In genomic region chr2:97719362-97720155, GRCh38 we compare ENCODE assay signal across 19 cellular contexts. TPM values are rescaled to one million over a fixed set of nuclear protein-coding genes. Genes with fewer than 3 reads are reported as not detected.
DNase-seq lines count a peak whose midpoint lies in the region; ATAC-seq, FAIRE-seq and TF ChIP-seq lines count a peak whose summit lies in the region.
"Had no signal": no experiment of that assay in that cellular context is flagged by ENCODE, and none has a peak within 500 bp of the region (broad histone marks: within the 10 kb centered on the region; RNA-seq: fewer than 3 reads in every experiment).

No MANE protein-coding gene starts in this region.

- no peaks in the 10 kb centered on the region for H3K27me3 Mint-ChIP-seq in activated CD4-positive, alpha-beta T cell treated with anti-CD3 and anti-CD28 coated beads for 36 hours

- peaks cover 66% of the 10 kb centered on the region for H3K36me3 Mint-ChIP-seq in activated CD4-positive, alpha-beta T cell treated with anti-CD3 and anti-CD28 coated beads for 36 hours (ENCODE audit: low read depth)

- peaks cover 69% of the 10 kb centered on the region for H3K4me1 Mint-ChIP-seq in activated CD4-positive, alpha-beta T cell treated with anti-CD3 and anti-CD28 coated beads for 36 hours

- H3K9me3 ChIP-seq in MM.1S (replicated peaks; ENCODE audit: insufficient read depth, low read length) = no peaks in the 10 kb centered on the region
- no peaks in the 10 kb centered on the region for H3K9me3 ChIP-seq in K562 (replicated peaks; ENCODE audit: control insufficient read depth, insufficient read depth, low read depth, low read length)
- no peaks in the 10 kb centered on the region for H3K9me3 ChIP-seq in osteoblast (ENCODE audit: low read depth, low read length)
- H3K9me3 ChIP-seq: transverse colon had no signal

- H3K4me3 Mint-ChIP-seq in activated CD4-positive, alpha-beta T cell treated with anti-CD3 and anti-CD28 coated beads for 36 hours = peak overlapping the region; percentile 71

- TF ChIP-seq POLR2A in K562 (conservative IDR thresholded peaks at IDR 0.05) (no peak), GM12892 (IDR thresholded peaks at IDR 0.05; ENCODE audit: low read depth, low read length) (no peak)

- POLR2A ChIA-PET in activated CD4-positive, alpha-beta T cell treated with anti-CD3 and anti-CD28 coated beads for 36 hours (lab: Charles Lee) = no interaction called here
- POLR2A ChIA-PET in K562 (lab: Yijun Ruan, JAX) = no interaction called here

- intact Hi-C loops in activated CD4-positive, alpha-beta T cell treated with anti-CD3 and anti-CD28 coated beads for 36 hours (cut with DNase I, micrococcal nuclease) = loop anchor here (2.0 to 10.0 kb wide), 3 partner anchors 25 to 1615 kb away; partner anchors contain the start of genes EIF5B (in 1 of the 2) and TXNDC9 (in 1 of the 2)
- intact Hi-C loops in K562 (cut with micrococcal nuclease) = no loop called here

- no peak for DNase-seq in activated CD4-positive, alpha-beta T cell treated with anti-CD3 and anti-CD28 coated beads for 36 hours
- DNase-seq in activated CD4-positive, alpha-beta T cell treated with anti-CD3 and anti-CD28 coated beads, Interleukin-2, amount 50 U/mL, for 1 hour = no peak
- DNase-seq in MM.1S (no peak), K562 (ENCODE audit: extremely low read depth in 1 of 4, low spot score in 3 of 4) (peak in 1 of 4 experiments; percentile 29), osteoblast (ENCODE audit: insufficient read length, low spot score, missing footprints) (peak; percentile 29), NCI-H345 treated with DMSO at 0.1 percent for 48 hours (lab: John Stamatoyannopoulos, UW; ENCODE audit: unreplicated experiment) (no peak), GM12892 (ENCODE audit: insufficient read length) (no peak), H7 (no peak)
- DNase-seq: anterior cingulate cortex, Calu3, hypothalamus, left colon, NCI-H2029, NCI-H748 treated with DMSO at 0.1 percent for 48 hours, retina, transverse colon had no signal

- CTCF ChIA-PET in activated CD4-positive, alpha-beta T cell treated with anti-CD3 and anti-CD28 coated beads for 36 hours (lab: Charles Lee) = interaction anchor here (0.7 to 3.7 kb wide), 5 partner anchors 10 to 26 kb away, joined by 3 to 26 read pairs (median 8); no protein-coding TSS in a partner anchor
- CTCF ChIA-PET in K562 (lab: Yijun Ruan, JAX; ENCODE audit: low intra/inter-chr PET ratio) = no interaction called here

- no peak overlapping the region for H3K4me3 ChIP-seq in MM.1S (ENCODE audit: low read length)
- H3K4me3 ChIP-seq in K562 = no peak overlapping the region
- no peak overlapping the region for H3K4me3 ChIP-seq in osteoblast (ENCODE audit: insufficient read depth, low read length)
- H3K4me3 ChIP-seq in H7 (ENCODE audit: insufficient read depth, low read depth, low read length) = no peak overlapping the region
- H3K4me3 ChIP-seq: transverse colon had no signal

- no peak overlapping the region for H3K27ac ChIP-seq in MM.1S (ENCODE audit: low read length)
- no peak overlapping the region for H3K27ac ChIP-seq in K562 (ENCODE audit: extremely low read depth, low read depth, low read length)
- no peak overlapping the region for H3K27ac ChIP-seq in osteoblast (ENCODE audit: low read depth, low read length)
- H3K27ac ChIP-seq: RWPE1, transverse colon had no signal

- no peaks in the 10 kb centered on the region for H3K9me2 ChIP-seq in MM.1S (replicated peaks; ENCODE audit: insufficient read depth, low read length)

- TF ChIP-seq CTCF in MM.1S (IDR thresholded peaks at IDR 0.05; ENCODE audit: low read length) = no peak
- TF ChIP-seq CTCF in K562 (IDR thresholded peaks at IDR 0.05 in 2 of 3, conservative IDR thresholded peaks at IDR 0.05 in 1 of 3; ENCODE audit: insufficient read depth in 2 of 3, low read depth in 1 of 3, low read length in 3 of 3) = no peak
- TF ChIP-seq CTCF in osteoblast (IDR thresholded peaks at IDR 0.05; ENCODE audit: extremely low read depth, low read depth, low read length) = no peak

- H3K9ac ChIP-seq in MM.1S (ENCODE audit: low read length) (no peak overlapping the region), K562 (ENCODE audit: insufficient read depth in 1 of 2, low read depth in 2 of 2, low read length in 2 of 2) (no peak overlapping the region)

- no peaks in the 10 kb centered on the region for H3K9me1 ChIP-seq in K562 (ENCODE audit: control insufficient read depth, insufficient read depth, low read length)

- H3F3A ChIP-seq in MM.1S (ENCODE audit: insufficient read depth, low read length) = no peaks in the 10 kb centered on the region

- no peaks in the 10 kb centered on the region for H4K20me1 ChIP-seq in MM.1S (ENCODE audit: insufficient read depth, low read length)
- peaks cover 4% of the 10 kb centered on the region; the same call in 1 of the 2 replicates for H4K20me1 ChIP-seq in K562 (replicated peaks; ENCODE audit: control insufficient read depth, insufficient read depth, low read length)
- H4K20me1 ChIP-seq in osteoblast (ENCODE audit: insufficient read depth, low read length) = no peaks in the 10 kb centered on the region

- peak overlapping the region; percentile 64; the same call in 1 of the 2 replicates for H2AFZ ChIP-seq in MM.1S (ENCODE audit: low read length)
- H2AFZ ChIP-seq in K562 (ENCODE audit: low read depth, low read length) = no peak overlapping the region
- no peak overlapping the region for H2AFZ ChIP-seq in osteoblast (ENCODE audit: low read length)

- no peaks in the 10 kb centered on the region for H3K9me3 Mint-ChIP-seq in activated CD4-positive, alpha-beta T cell treated with anti-CD3 and anti-CD28 coated beads for 36 hours (ENCODE audit: low read depth)

- 60% methylated on average over 14 of the region's 16 CpGs for WGBS in K562 (ENCODE audit: insufficient coverage, low coverage, missing lambda C conversion rate)

- no TSS peak for BruUV-seq in K562 (replicated peaks; lab: Mats Ljungman, UMichigan)

- no peaks in the 10 kb centered on the region for H3K27me3 ChIP-seq in MM.1S (replicated peaks; ENCODE audit: insufficient read depth, low read length)
- H3K27me3 ChIP-seq in K562 (ENCODE audit: control insufficient read depth in 2 of 2, insufficient read depth in 2 of 2, low read length in 2 of 2) = peaks cover 0 to 19% of the 10 kb centered on the region in 2 experiments; a peak in 2 of 5 replicates
- H3K27me3 ChIP-seq in osteoblast (ENCODE audit: insufficient read depth, low read length) = peaks cover 3% of the 10 kb centered on the region
- H3K27me3 ChIP-seq in H7 (ENCODE audit: control insufficient read depth, insufficient read depth, low read length) = no peaks in the 10 kb centered on the region
- H3K27me3 ChIP-seq: transverse colon had no signal

- ATAC-seq in activated CD4-positive, alpha-beta T cell treated with anti-CD3 and anti-CD28 coated beads for 36 hours = no peak
- ATAC-seq in K562 = no peak

- H3K4me2 ChIP-seq in MM.1S (ENCODE audit: low read depth, low read length) (no peak overlapping the region), K562 (ENCODE audit: insufficient read depth, low read length) (no peak overlapping the region), osteoblast (ENCODE audit: insufficient read depth, low read length) (no peak overlapping the region)

- H3K36me3 ChIP-seq in MM.1S (replicated peaks; ENCODE audit: insufficient read depth, low read length) (no peaks in the 10 kb centered on the region), K562 (ENCODE audit: control insufficient read depth, insufficient read depth, low read length) (no peaks in the 10 kb centered on the region), osteoblast (ENCODE audit: insufficient read depth, low read length) (no peaks in the 10 kb centered on the region), H7 (replicated peaks; ENCODE audit: control insufficient read depth, insufficient read depth, low read length) (no peaks in the 10 kb centered on the region)
- H3K36me3 ChIP-seq: transverse colon had no signal

- H3K4me1 ChIP-seq in MM.1S (ENCODE audit: low read length) (peaks cover 13% of the 10 kb centered on the region), K562 (replicated peaks in 1 of 2; ENCODE audit: control insufficient read depth in 2 of 2, insufficient read depth in 2 of 2, low read length in 2 of 2) (peaks cover 0 to 23% of the 10 kb centered on the region in 2 experiments; a peak in 2 of 5 replicates), osteoblast (ENCODE audit: insufficient read depth, low read length) (no peaks in the 10 kb centered on the region)
- H3K4me1 ChIP-seq: transverse colon had no signal

- peak overlapping the region; percentile 95 for H3K27ac Mint-ChIP-seq in activated CD4-positive, alpha-beta T cell treated with anti-CD3 and anti-CD28 coated beads for 36 hours

- FAIRE-seq in K562 (lab: Jason Lieb, UNC) (no peak), GM12892 (lab: Jason Lieb, UNC) (no peak)

- in situ Hi-C loops in K562 (cut with MboI) = no loop called here

- H3K79me2 ChIP-seq in MM.1S (ENCODE audit: low read length) (no peaks in the 10 kb centered on the region), K562 (ENCODE audit: control insufficient read depth, insufficient read depth, low read length) (no peaks in the 10 kb centered on the region), osteoblast (ENCODE audit: insufficient read depth, low read length) (no peaks in the 10 kb centered on the region)

- TF ChIP-seq RAD21 in K562 (CRISPR knock-in tag; conservative IDR thresholded peaks at IDR 0.05 in 1 of 2, IDR thresholded peaks at IDR 0.05 in 1 of 2) = no peak

- no peak for TF ChIP-seq EP300 in K562 (IDR thresholded peaks at IDR 0.05; ENCODE audit: low read length)

RNA-seq across cellular contexts. Expression of gene ZAP70, which starts 6.2 kb away (rescaled TPM):
- 100 to 1,000 TPM; 153 to 156 TPM for total RNA-seq in activated CD4-positive, alpha-beta T cell treated with anti-CD3 and anti-CD28 coated beads for 36 hours
- 0.58 and 3.1 TPM in 2 replicates for total RNA-seq in K562 (2011; cell fraction: chromatin; rRNA removed; ENCODE audit: low replicate concordance)
- total RNA-seq in K562 (2011; cell fraction: nucleolus; rRNA removed) = 1.8 and 2.0 TPM in 2 replicates
- total RNA-seq in K562 (2011; cell fraction: nucleoplasm; rRNA removed) = 0.81 and 1.7 TPM in 2 replicates
- total RNA-seq in K562 (2014; rRNA removed) (0.41 and 0.49 TPM in 2 replicates), K562 (2014; rRNA removed; fragmentation: Illumina TruSeq; extraction: Trizol) (0.07 TPM in 1 of 2 replicates, not detected in the other), K562 (2015; rRNA removed; fragmentation: Illumina TruSeq; extraction: Trizol) (0.18 and 0.19 TPM in 2 replicates), K562 (2021) (0.80 and 0.98 TPM in 2 replicates), osteoblast (under 0.01 TPM in 2 replicates)
- polyA plus RNA-seq in K562 (2011; rRNA removed) (0.35 and 0.39 TPM in 2 replicates), K562 (2014; fragmentation: Illumina TruSeq; extraction: Trizol) (0.21 and 0.22 TPM in 2 replicates), K562 (2014; fragmentation: Nextera tagmentation; extraction: Ambion mirVana) (under 1 TPM in 1 of 2 experiments, not detected in 1; 0.06 TPM), K562 (2014; rRNA removed) (0.20 and 0.76 TPM in 2 replicates)
- 0.18 and 0.63 TPM in 2 replicates for polyA plus RNA-seq in K562 (2011; cell fraction: cytosol; rRNA removed)
- 2.9 and 5.1 TPM in 2 replicates for polyA plus RNA-seq in K562 (2011; cell fraction: nucleus; rRNA removed)
- 0.76 and 3.9 TPM in 2 replicates for polyA plus RNA-seq in K562 (2012)
- polyA minus RNA-seq in K562 (2011; rRNA and poly(A)+ RNA removed) = 0.15 and 0.46 TPM in 2 replicates
- not detected in 2 replicates for polyA minus RNA-seq in K562 (2011; cell fraction: cytosol; rRNA and poly(A)+ RNA removed)
- 0.81 TPM in 1 of 2 replicates, not detected in the other for polyA minus RNA-seq in K562 (2011; cell fraction: nucleus; rRNA and poly(A)+ RNA removed)
- 1.0 TPM for polyA plus RNA-seq in GM12892 (2012; ENCODE audit: missing spikeins)
- total RNA-seq in H7 (2014; rRNA removed; shearing (Covaris generic)) = 0.33 and 2.5 TPM in 2 replicates
- total RNA-seq: A172, Calu3, M059J had no signal

RNA-seq across cellular contexts. Expression of gene C2orf92, which starts 50.0 kb away (rescaled TPM):
- 1 to 10 TPM; 7.4 to 8.9 TPM for total RNA-seq in activated CD4-positive, alpha-beta T cell treated with anti-CD3 and anti-CD28 coated beads for 36 hours
- 36.2 and 42.2 TPM in 2 replicates for total RNA-seq in K562 (2011; cell fraction: chromatin; rRNA removed; ENCODE audit: low replicate concordance)
- 17.0 and 25.8 TPM in 2 replicates for total RNA-seq in K562 (2011; cell fraction: nucleolus; rRNA removed)
- total RNA-seq in K562 (2011; cell fraction: nucleoplasm; rRNA removed) = 19.2 and 23.9 TPM in 2 replicates
- 2.2 TPM in 2 replicates for total RNA-seq in K562 (2014; rRNA removed)
- total RNA-seq in K562 (2014; rRNA removed; fragmentation: Illumina TruSeq; extraction: Trizol) = 3.6 and 5.0 TPM in 2 replicates
- 6.7 and 6.8 TPM in 2 replicates for total RNA-seq in K562 (2015; rRNA removed; fragmentation: Illumina TruSeq; extraction: Trizol)
- 4.0 and 4.5 TPM in 2 replicates for total RNA-seq in K562 (2021)
- polyA plus RNA-seq in K562 (2011; rRNA removed) = 6.1 and 7.1 TPM in 2 replicates
- 1.4 and 2.2 TPM in 2 replicates for polyA plus RNA-seq in K562 (2011; cell fraction: cytosol; rRNA removed)
- polyA plus RNA-seq in K562 (2011; cell fraction: nucleus; rRNA removed) = 22.7 and 23.4 TPM in 2 replicates
- polyA plus RNA-seq in K562 (2012) = 5.3 and 10.9 TPM in 2 replicates
- 3.4 and 4.0 TPM in 2 replicates for polyA plus RNA-seq in K562 (2014; fragmentation: Illumina TruSeq; extraction: Trizol)
- polyA plus RNA-seq in K562 (2014; fragmentation: Nextera tagmentation; extraction: Ambion mirVana) = 1 to 10 TPM in 1 of 2 experiments, under 1 TPM in 1; 0.65 to 1.2 TPM
- polyA plus RNA-seq in K562 (2014; rRNA removed) = 4.2 and 6.0 TPM in 2 replicates
- 11.2 and 14.2 TPM in 2 replicates for polyA minus RNA-seq in K562 (2011; rRNA and poly(A)+ RNA removed)
- polyA minus RNA-seq in K562 (2011; cell fraction: cytosol; rRNA and poly(A)+ RNA removed) = 1.4 and 2.4 TPM in 2 replicates
- polyA minus RNA-seq in K562 (2011; cell fraction: nucleus; rRNA and poly(A)+ RNA removed) = 9.6 and 20.2 TPM in 2 replicates
- total RNA-seq in osteoblast = 2.5 and 3.2 TPM in 2 replicates
- polyA plus RNA-seq in GM12892 (2012; ENCODE audit: missing spikeins) = 10.9 TPM
- 2.5 and 4.2 TPM in 2 replicates for total RNA-seq in H7 (2014; rRNA removed; shearing (Covaris generic))

RNA-seq across cellular contexts. Expression of gene ACTR1B, which starts 55.7 kb away (rescaled TPM):
- 100 to 1,000 TPM in 1 of 2 experiments, 10 to 100 TPM in 1; 92.0 to 124 TPM for total RNA-seq in activated CD4-positive, alpha-beta T cell treated with anti-CD3 and anti-CD28 coated beads for 36 hours
- 58.6 and 187 TPM in 2 replicates for total RNA-seq in K562 (2011; cell fraction: chromatin; rRNA removed; ENCODE audit: low replicate concordance)
- 122 and 125 TPM in 2 replicates for total RNA-seq in K562 (2011; cell fraction: nucleolus; rRNA removed)
- 80.8 and 84.3 TPM in 2 replicates for total RNA-seq in K562 (2011; cell fraction: nucleoplasm; rRNA removed)
- total RNA-seq in K562 (2014; rRNA removed) = 22.1 and 27.9 TPM in 2 replicates
- 12.0 and 16.2 TPM in 2 replicates for total RNA-seq in K562 (2014; rRNA removed; fragmentation: Illumina TruSeq; extraction: Trizol)
- 26.4 and 26.7 TPM in 2 replicates for total RNA-seq in K562 (2015; rRNA removed; fragmentation: Illumina TruSeq; extraction: Trizol)
- 41.0 and 43.0 TPM in 2 replicates for total RNA-seq in K562 (2021)
- polyA plus RNA-seq in K562 (2011; rRNA removed) = 40.9 and 47.4 TPM in 2 replicates
- 50.7 and 71.9 TPM in 2 replicates for polyA plus RNA-seq in K562 (2011; cell fraction: cytosol; rRNA removed)
- 306 and 320 TPM in 2 replicates for polyA plus RNA-seq in K562 (2011; cell fraction: nucleus; rRNA removed)
- 37.9 and 120 TPM in 2 replicates for polyA plus RNA-seq in K562 (2012)
- polyA plus RNA-seq in K562 (2014; fragmentation: Illumina TruSeq; extraction: Trizol) = 22.5 and 29.2 TPM in 2 replicates
- polyA plus RNA-seq in K562 (2014; fragmentation: Nextera tagmentation; extraction: Ambion mirVana) = 1 to 10 TPM in 1 of 2 experiments, under 1 TPM in 1; 0.49 to 2.3 TPM
- 42.3 and 46.1 TPM in 2 replicates for polyA plus RNA-seq in K562 (2014; rRNA removed)
- polyA minus RNA-seq in K562 (2011; rRNA and poly(A)+ RNA removed) = 16.2 and 25.4 TPM in 2 replicates
- 19.1 and 23.3 TPM in 2 replicates for polyA minus RNA-seq in K562 (2011; cell fraction: cytosol; rRNA and poly(A)+ RNA removed)
- polyA minus RNA-seq in K562 (2011; cell fraction: nucleus; rRNA and poly(A)+ RNA removed) = 68.1 and 83.7 TPM in 2 replicates
- 44.9 and 53.6 TPM in 2 replicates for total RNA-seq in osteoblast
- polyA plus RNA-seq in GM12892 (2012; ENCODE audit: missing spikeins) = 62.0 TPM
- 49.7 and 58.3 TPM in 2 replicates for total RNA-seq in H7 (2014; rRNA removed; shearing (Covaris generic))

Comparison
In these comparisons a context has a peak if more than half of its experiments do, and no peak if none do; other contexts are left out.
1. RNA of gene ZAP70, which starts 6.2 kb away (total RNA-seq): 153 to 156 TPM in activated CD4-positive, alpha-beta T cell treated with anti-CD3 and anti-CD28 coated beads for 36 hours; 0.33 to 2.5 TPM in H7, 0.07 to 3.1 TPM in K562 and under 0.01 TPM in osteoblast; every median in the first group is over 10 times any median in the second.